Comparison of ENCODE assay signal across 32 cellular contexts in genomic region chr10:17282311-17282710, GRCh38.
"Had no signal": no experiment of that assay in that cellular context is flagged by ENCODE, and none has a peak within 500 bp of the region (broad histone marks: within the 10 kb centered on the region; RNA-seq: fewer than 3 reads in every experiment).

No MANE protein-coding gene starts in this region.

- H3K36me3 Mint-ChIP-seq: type B pancreatic cell had no signal

- H3K4me3 Mint-ChIP-seq: naive thymus-derived CD8-positive, alpha-beta T cell; natural killer cell treated with Interleukin-12 subunit alpha and Interleukin-12 subunit beta and Interleukin-15 and Interleukin-18, amount 100 ng/mL, for 72 hours; nephron progenitor cell; neural crest cell; stimulated activated memory B cell treated with anti-CD40 and anti-IgM and Interleukin-4, amounts not matched to agents 10 μg/mL and 1 μg/mL and 100 μg/mL, for 72 hours; stimulated activated naive CD8-positive, alpha-beta T cell treated with anti-CD3 and anti-CD28 coated beads, Interleukin-15, amount 100 ng/mL, for 72 hours; type B pancreatic cell had no signal

- H3K36me3 ChIP-seq: ovary, spleen, suprapubic skin, tibial artery, transverse colon, upper lobe of right lung, uterus had no signal

- ATAC-seq: naive thymus-derived CD8-positive, alpha-beta T cell; natural killer cell treated with Interleukin-12 subunit alpha and Interleukin-12 subunit beta and Interleukin-15 and Interleukin-18, amount 100 ng/mL, for 72 hours; psoas muscle; right cardiac atrium; sciatic nerve; stimulated activated memory B cell treated with anti-CD40 and anti-IgM and Interleukin-4, amounts not matched to agents 10 μg/mL and 1 μg/mL and 100 μg/mL, for 72 hours; stimulated activated naive CD8-positive, alpha-beta T cell treated with anti-CD3 and anti-CD28 coated beads, Interleukin-15, amount 100 ng/mL, for 72 hours; stimulated activated naive CD8-positive, alpha-beta T cell treated with anti-CD3 and anti-CD28 coated beads, Interleukin-15, Interleukin-2, amounts not matched to agents 100 U/mL and 50 U/mL, for 24 hours; upper lobe of right lung had no signal

- H3K9me3 ChIP-seq: psoas muscle, testis, uterus had no signal

- H3K27me3 Mint-ChIP-seq: progenitor cell of endocrine pancreas; stimulated activated naive CD8-positive, alpha-beta T cell treated with anti-CD3 and anti-CD28 coated beads, Interleukin-15, amount 100 ng/mL, for 72 hours had no signal

- H3K9ac ChIP-seq: parathyroid adenoma had no signal

- H2AFZ ChIP-seq: parathyroid adenoma had no signal

- H3K4me1 Mint-ChIP-seq: naive thymus-derived CD8-positive, alpha-beta T cell; stimulated activated memory B cell treated with anti-CD40 and anti-IgM and Interleukin-4, amounts not matched to agents 10 μg/mL and 1 μg/mL and 100 μg/mL, for 72 hours; stimulated activated naive CD8-positive, alpha-beta T cell treated with anti-CD3 and anti-CD28 coated beads, Interleukin-15, amount 100 ng/mL, for 72 hours had no signal

- H3K4me2 ChIP-seq: smooth muscle cell had no signal

- H3K27ac ChIP-seq: ovary, parathyroid adenoma, psoas muscle, skin epidermis, spleen, suprapubic skin, testis, tibial artery, transverse colon, upper lobe of right lung, uterus had no signal

- DNase-seq: naive thymus-derived CD8-positive, alpha-beta T cell; nephron progenitor cell; occipital lobe; ovary; posterior cingulate gyrus; psoas muscle; right cardiac atrium; spleen; stimulated activated CD4-positive, alpha-beta T cell treated with anti-CD3 and anti-CD28 coated beads, Interleukin-12 subunit alpha, Interleukin-12 subunit beta, amount 100 ng/mL, for 4 hours; stimulated activated CD4-positive, alpha-beta T cell treated with anti-CD3 and anti-CD28 coated beads, Interleukin-1b, Interleukin-23, amount 100 ng/mL, for 48 hours; stimulated activated CD4-positive, alpha-beta T cell treated with anti-CD3 and anti-CD28 coated beads, Interleukin-4, amount 100 ng/mL, for 1 hour; stimulated activated CD4-positive, alpha-beta T cell treated with anti-CD3 and anti-CD28 coated beads, Interleukin-4, amount 100 ng/mL, for 4 hours; stimulated activated CD8-positive, alpha-beta memory T cell treated with anti-CD3 and anti-CD28 coated beads, Interleukin-4, amount 100 ng/mL, for 48 hours; stimulated activated naive CD4-positive, alpha-beta T cell; stimulated activated naive CD8-positive, alpha-beta T cell treated with anti-CD3 and anti-CD28 coated beads, Interleukin-15, amount 100 ng/mL, for 72 hours; stimulated activated naive CD8-positive, alpha-beta T cell treated with anti-CD3 and anti-CD28 coated beads, Interleukin-15, Interleukin-2, amounts not matched to agents 100 U/mL and 50 U/mL, for 24 hours; substantia nigra; testis; tibial artery; transverse colon; upper lobe of right lung; uterus had no signal

- H3K27ac Mint-ChIP-seq: naive thymus-derived CD8-positive, alpha-beta T cell; natural killer cell treated with Interleukin-12 subunit alpha and Interleukin-12 subunit beta and Interleukin-15 and Interleukin-18, amount 100 ng/mL, for 72 hours; nephron progenitor cell; progenitor cell of endocrine pancreas; stimulated activated memory B cell treated with anti-CD40 and anti-IgM and Interleukin-4, amounts not matched to agents 10 μg/mL and 1 μg/mL and 100 μg/mL, for 72 hours; stimulated activated naive CD8-positive, alpha-beta T cell treated with anti-CD3 and anti-CD28 coated beads, Interleukin-15, amount 100 ng/mL, for 72 hours; type B pancreatic cell had no signal

- H3K4me1 ChIP-seq: parathyroid adenoma, psoas muscle, spleen, suprapubic skin, testis, tibial artery, transverse colon, upper lobe of right lung, uterus had no signal

- H3K79me2 ChIP-seq: parathyroid adenoma had no signal

- H3K27me3 ChIP-seq: ovary, testis, tibial artery, transverse colon, upper lobe of right lung, uterus had no signal

- H3K4me3 ChIP-seq: ovary, psoas muscle, skin epidermis, smooth muscle cell, spleen, suprapubic skin, testis, tibial artery, transverse colon, upper lobe of right lung, uterus had no signal
